ENCODE assay signal across 20 cellular contexts in genomic region chr1:116694524-116694923, GRCh38. TPM values are rescaled to one million over a fixed set of nuclear protein-coding genes. Genes with fewer than 3 reads are reported as not detected.
DNase-seq lines count a peak whose midpoint lies in the region; ATAC-seq and TF ChIP-seq lines count a peak whose summit lies in the region.
"Had no signal": no experiment of that assay in that cellular context is flagged by ENCODE, and none has a peak within 500 bp of the region (broad histone marks: within the 10 kb centered on the region; RNA-seq: fewer than 3 reads in every experiment).

No MANE protein-coding gene starts in this region.

- DNase-seq in LHCN-M2 (ENCODE audit: low read depth): peak; percentile 8
- no peak for DNase-seq in RWPE2 (ENCODE audit: low spot score)
- DNase-seq in NCI-H1417 (lab: John Stamatoyannopoulos, UW): no peak
- no peak for DNase-seq in NCI-H1436 (lab: John Stamatoyannopoulos, UW)
- no peak for DNase-seq in endodermal cell
- DNase-seq in COR-L47 (lab: John Stamatoyannopoulos, UW): no peak
- DNase-seq: activated B cell treated with CpG ODN at 0.5 μM for 24 hours; CD4-positive, CD25-positive, alpha-beta regulatory T cell; cerebellar nuclear complex; DMS 273 treated with DMSO at 0.1 percent for 48 hours; IMR-90; NCI-H510A; sigmoid colon; stomach had no signal

- WGBS in esophagus, 2 donors: 47 to 61% methylated on average over 3 of the region's 3 CpGs
- 93 to 97% methylated on average over 3 of the region's 3 CpGs for WGBS in endodermal cell (ENCODE audit: insufficient coverage in 1 of 2, insufficient read length in 1 of 2), 2 experiments

- H3K4me1 ChIP-seq in RWPE2 (ENCODE audit: insufficient read depth, poor library complexity, severe bottlenecking) (peaks cover 33% of the 10 kb centered on the region), esophagus (ENCODE audit: control insufficient read depth in 2 of 2, insufficient read depth in 2 of 2, low read length in 1 of 2) (peaks cover 0 to 16% of the 10 kb centered on the region in 2 donors), endodermal cell (ENCODE audit: control insufficient read depth, insufficient read depth, low read length) (no peaks in the 10 kb centered on the region)

- H3K27me3 Mint-ChIP-seq in nephron (ENCODE audit: low read depth) (peaks cover 14% of the 10 kb centered on the region), endodermal cell (ENCODE audit: insufficient read depth) (no peaks in the 10 kb centered on the region)
- H3K27me3 Mint-ChIP-seq: activated naive CD4-positive, alpha-beta T cell treated with anti-CD3 and anti-CD28 coated beads, Interleukin-2, amount 50 U/mL, for 24 hours had no signal

- H3K27ac ChIP-seq in RWPE2 (ENCODE audit: poor library complexity, severe bottlenecking) (peak overlapping the region; percentile 68), esophagus (ENCODE audit: low read depth in 2 of 2, low read length in 1 of 2) (peak overlapping the region; percentile 75 to 92), endodermal cell (ENCODE audit: low read depth, low read length) (no peak overlapping the region)
- H3K27ac ChIP-seq: sigmoid colon, stomach, transverse colon had no signal

- H3K4me3 Mint-ChIP-seq in nephron (no peak overlapping the region), endodermal cell (no peak overlapping the region)
- H3K4me3 Mint-ChIP-seq: activated B cell treated with CpG ODN at 0.5 μM for 24 hours; activated naive CD4-positive, alpha-beta T cell treated with anti-CD3 and anti-CD28 coated beads, Interleukin-2, amount 50 U/mL, for 24 hours; CD4-positive, CD25-positive, alpha-beta regulatory T cell had no signal

- ATAC-seq in RWPE2 (ENCODE audit: low read depth): peak; percentile 9; the same call in 1 of the 3 replicates

- H3K4me1 Mint-ChIP-seq in nephron (peaks cover 60% of the 10 kb centered on the region), endodermal cell (peaks cover 16% of the 10 kb centered on the region)
- H3K4me1 Mint-ChIP-seq: activated B cell treated with CpG ODN at 0.5 μM for 24 hours; activated naive CD4-positive, alpha-beta T cell treated with anti-CD3 and anti-CD28 coated beads, Interleukin-2, amount 50 U/mL, for 24 hours; CD4-positive, CD25-positive, alpha-beta regulatory T cell had no signal

- no peak overlapping the region for H3K4me3 ChIP-seq in RWPE2 (ENCODE audit: severe bottlenecking)
- H3K4me3 ChIP-seq in esophagus (ENCODE audit: low read depth in 1 of 2, low read length in 2 of 2): no peak overlapping the region
- H3K4me3 ChIP-seq in endodermal cell (ENCODE audit: low read length): no peak overlapping the region
- H3K4me3 ChIP-seq: MG63, sigmoid colon, stomach, transverse colon had no signal

- no peaks in the 10 kb centered on the region for H3K27me3 ChIP-seq in RWPE2 (ENCODE audit: insufficient read depth, poor library complexity, severe bottlenecking)
- H3K27me3 ChIP-seq in esophagus (ENCODE audit: control insufficient read depth in 1 of 2, insufficient read depth in 2 of 2, low read length in 2 of 2): no peaks in the 10 kb centered on the region
- H3K27me3 ChIP-seq in endodermal cell (ENCODE audit: control insufficient read depth, insufficient read depth, low read length, poor library complexity, severe bottlenecking): no peaks in the 10 kb centered on the region
- H3K27me3 ChIP-seq: MG63, sigmoid colon, stomach, transverse colon had no signal

- H3K27ac Mint-ChIP-seq in nephron (peak overlapping the region in 2 of 3 experiments; percentile 50 to 54), endodermal cell (no peak overlapping the region)
- H3K27ac Mint-ChIP-seq: activated B cell treated with CpG ODN at 0.5 μM for 24 hours; activated naive CD4-positive, alpha-beta T cell treated with anti-CD3 and anti-CD28 coated beads, Interleukin-2, amount 50 U/mL, for 24 hours; CD4-positive, CD25-positive, alpha-beta regulatory T cell had no signal

- H3K36me3 Mint-ChIP-seq in nephron (ENCODE audit: low read depth) (no peaks in the 10 kb centered on the region), endodermal cell (ENCODE audit: low read depth) (no peaks in the 10 kb centered on the region)
- H3K36me3 Mint-ChIP-seq: activated naive CD4-positive, alpha-beta T cell treated with anti-CD3 and anti-CD28 coated beads, Interleukin-2, amount 50 U/mL, for 24 hours; CD4-positive, CD25-positive, alpha-beta regulatory T cell had no signal

- H3K9me3 Mint-ChIP-seq in nephron (no peaks in the 10 kb centered on the region), endodermal cell (no peaks in the 10 kb centered on the region)
- H3K9me3 Mint-ChIP-seq: activated B cell treated with CpG ODN at 0.5 μM for 24 hours; activated naive CD4-positive, alpha-beta T cell treated with anti-CD3 and anti-CD28 coated beads, Interleukin-2, amount 50 U/mL, for 24 hours had no signal

- H3K36me3 ChIP-seq in RWPE2 (ENCODE audit: low read depth) (no peaks in the 10 kb centered on the region), esophagus (ENCODE audit: control insufficient read depth in 2 of 2, insufficient read depth in 2 of 2, low read length in 1 of 2) (no peaks in the 10 kb centered on the region), endodermal cell (ENCODE audit: control insufficient read depth, insufficient read depth, low read length) (no peaks in the 10 kb centered on the region)
- H3K36me3 ChIP-seq: MG63, sigmoid colon, stomach, transverse colon had no signal

- no peak for TF ChIP-seq CTCF in RWPE2 (IDR thresholded peaks at IDR 0.05; ENCODE audit: poor library complexity, severe bottlenecking)
- TF ChIP-seq CTCF in nephron (IDR thresholded peaks at IDR 0.05; ENCODE audit: unreplicated experiment in 3 of 3): no peak
- no peak for TF ChIP-seq CTCF in endodermal cell (conservative IDR thresholded peaks at IDR 0.05)

- no peak overlapping the region for H3K9ac ChIP-seq in endodermal cell (ENCODE audit: extremely low read depth, low read length, poor library complexity, severe bottlenecking)

- H3K9me3 ChIP-seq in RWPE2 (ENCODE audit: severe bottlenecking) (no peaks in the 10 kb centered on the region), esophagus (ENCODE audit: control insufficient read depth in 2 of 2, insufficient read depth in 1 of 2, low read depth in 1 of 2, low read length in 1 of 2) (no peaks in the 10 kb centered on the region), endodermal cell (ENCODE audit: control insufficient read depth, low read length) (no peaks in the 10 kb centered on the region)
- H3K9me3 ChIP-seq: MG63, sigmoid colon, stomach, transverse colon had no signal

RNA-seq across cellular contexts. Expression of gene IGSF3, which starts 27.0 kb away (rescaled TPM):
- total RNA-seq in LHCN-M2 (2014; rRNA removed) (0.98 and 1.2 TPM in 2 replicates), endodermal cell (10 to 100 TPM; 35.0 to 36.7 TPM)
- polyA plus RNA-seq in LHCN-M2 (2012): 0.29 TPM
- 10 to 100 TPM; 11.0 to 15.5 TPM for polyA plus RNA-seq in esophagus
- 37.0 TPM for polyA plus RNA-seq in endodermal cell (2013, experiment 1 of 2)
- polyA plus RNA-seq in endodermal cell (2013, experiment 2 of 2): 39.5 TPM

RNA-seq across cellular contexts. Expression of gene CD2, which starts 59.7 kb away (rescaled TPM):
- total RNA-seq in LHCN-M2 (2014; rRNA removed) (not detected in 2 replicates), endodermal cell (not detected)
- polyA plus RNA-seq in LHCN-M2 (2012): not detected
- 1 to 10 TPM; 4.8 to 5.4 TPM for polyA plus RNA-seq in esophagus
- polyA plus RNA-seq in endodermal cell (2013, experiment 1 of 2): not detected
- polyA plus RNA-seq in endodermal cell (2013, experiment 2 of 2): not detected
- total RNA-seq: IMR-90, lung microvascular endothelial cell had no signal
- polyA plus RNA-seq: IMR-90 had no signal

Comparison
In these comparisons a context has a peak if more than half of its experiments do, and no peak if none do; other contexts are left out.
1. RNA of gene IGSF3, which starts 27.0 kb away (total RNA-seq): 35.0 to 36.7 TPM in endodermal cell; 0.98 to 1.2 TPM in LHCN-M2; every median in the first group is over 10 times any median in the second.